In genomic region chr5:151026088-151026487, GRCh38 we compare ENCODE assay signal across 19 cellular contexts. TPM values are rescaled to one million over a fixed set of nuclear protein-coding genes. Genes with fewer than 3 reads are reported as not detected.
A peak's percentile ranks its signal among the peaks of the same experiment; 100 is the strongest.
DNase-seq lines count a peak whose midpoint lies in the region; ATAC-seq and TF ChIP-seq lines count a peak whose summit lies in the region.
"Had no signal": no experiment of that assay in that cellular context is flagged by ENCODE, and none has a peak within 500 bp of the region (broad histone marks: within the 10 kb centered on the region; RNA-seq: fewer than 3 reads in every experiment).

No MANE protein-coding gene starts in this region.

- H3K9me3 Mint-ChIP-seq in mesothelial cell of epicardium: no peaks in the 10 kb centered on the region
- H3K9me3 Mint-ChIP-seq: CD4-positive, CD25-positive, alpha-beta regulatory T cell; HFFc6; naive thymus-derived CD8-positive, alpha-beta T cell had no signal

- H3K4me1 Mint-ChIP-seq in mesothelial cell of epicardium: peaks cover under 1% of the 10 kb centered on the region

- peak; percentile 42 for DNase-seq in left cardiac atrium
- DNase-seq in cardiac septum (ENCODE audit: low spot score): no peak
- DNase-seq in right cardiac atrium: peak in 2 of 3 donors; percentile 72
- peak in 1 of 2 donors; percentile 45 for DNase-seq in gastrocnemius medialis
- DNase-seq in vagina (ENCODE audit: extremely low spot score in 2 of 2): no peak
- no peak for DNase-seq in mesothelial cell of epicardium (ENCODE audit: low spot score in 2 of 2, unreplicated experiment in 2 of 2)
- DNase-seq in MG63: no peak
- DNase-seq in DMS 273 treated with DMSO at 0.1 percent for 48 hours (lab: John Stamatoyannopoulos, UW): no peak
- DNase-seq: activated CD4-positive, CD25-positive, alpha-beta regulatory T cell treated with anti-CD3 and anti-CD28 coated beads, Interleukin-2, amount 50 U/mL, for 72 hours; CD4-positive, CD25-positive, alpha-beta regulatory T cell; HFFc6; naive thymus-derived CD8-positive, alpha-beta T cell; NCI-H1105 treated with DMSO at 0.1 percent for 48 hours; NCI-H774; T-helper 9 cell had no signal

- H3K36me3 ChIP-seq in gastrocnemius medialis (peaks cover 3 to 44% of the 10 kb centered on the region in 2 donors), vagina (peaks cover 0 to 29% of the 10 kb centered on the region in 2 donors), MG63 (peaks cover 31% of the 10 kb centered on the region)

- H3K4me3 ChIP-seq in right cardiac atrium (ENCODE audit: low read length): no peak overlapping the region
- peak overlapping the region in 3 of 4 donors; percentile 84 to 95 (median 93) for H3K4me3 ChIP-seq in gastrocnemius medialis
- no peak overlapping the region for H3K4me3 ChIP-seq in vagina
- no peak overlapping the region for H3K4me3 ChIP-seq in MG63
- H3K4me3 ChIP-seq: PC-9, SK-N-MC had no signal

- in situ Hi-C loops in gastrocnemius medialis (cut with MboI; ENCODE audit: low sequenced_read_pairs in 4 of 4): no loop called here

- H3K27ac ChIP-seq in right cardiac atrium (ENCODE audit: low read length) (peak overlapping the region; percentile 65), gastrocnemius medialis (peak overlapping the region; percentile 94 to 99 (median 96)), vagina (peak overlapping the region; percentile 94)
- H3K27ac ChIP-seq: epithelial cell of prostate, KMS-11, PC-9, SK-N-MC had no signal

- intact Hi-C loops in left cardiac atrium (cut with DNase I): no loop called here
- intact Hi-C loops in cardiac septum (cut with DNase I): no loop called here
- intact Hi-C loops in right cardiac atrium (cut with DNase I): no loop called here
- intact Hi-C loops in gastrocnemius medialis (cut with DNase I; ENCODE audit: low total_unique reads): loop anchor here (10.0 kb wide), 1 partner anchor 371 kb away; no protein-coding TSS in a partner anchor
- intact Hi-C loops in vagina (cut with DNase I): no loop called here

- H3K27me3 Mint-ChIP-seq in mesothelial cell of epicardium (ENCODE audit: low read depth): peaks cover 9% of the 10 kb centered on the region

- H3K27ac Mint-ChIP-seq in mesothelial cell of epicardium: no peak overlapping the region
- H3K27ac Mint-ChIP-seq: CD4-positive, CD25-positive, alpha-beta regulatory T cell; HFFc6 had no signal

- TF ChIP-seq CTCF in gastrocnemius medialis (IDR thresholded peaks at IDR 0.05 in 4 of 5, conservative IDR thresholded peaks at IDR 0.05 in 1 of 5): no peak
- no peak for TF ChIP-seq CTCF in vagina (IDR thresholded peaks at IDR 0.05)
- no peak for TF ChIP-seq CTCF in mesothelial cell of epicardium (IDR thresholded peaks at IDR 0.05; ENCODE audit: unreplicated experiment)

- H3K9me3 ChIP-seq in right cardiac atrium (ENCODE audit: control insufficient read depth, low read length): no peaks in the 10 kb centered on the region
- no peaks in the 10 kb centered on the region for H3K9me3 ChIP-seq in gastrocnemius medialis
- no peaks in the 10 kb centered on the region for H3K9me3 ChIP-seq in vagina
- H3K9me3 ChIP-seq in MG63: no peaks in the 10 kb centered on the region

- WGBS in right cardiac atrium: 65% methylated on average over 9 of the region's 9 CpGs

- H3K36me3 Mint-ChIP-seq in mesothelial cell of epicardium: peaks cover 12% of the 10 kb centered on the region

- TF ChIP-seq POLR2A in gastrocnemius medialis (IDR thresholded peaks at IDR 0.05) (no peak), vagina (IDR thresholded peaks at IDR 0.05) (no peak)

- H3K4me1 ChIP-seq in right cardiac atrium (ENCODE audit: control insufficient read depth, insufficient read depth, low read length) (peaks cover 46% of the 10 kb centered on the region), gastrocnemius medialis (peaks cover 75 to 84% of the 10 kb centered on the region in 2 donors), vagina (peaks cover 89% of the 10 kb centered on the region)

- H3K27me3 ChIP-seq in right cardiac atrium (ENCODE audit: control insufficient read depth, insufficient read depth): no peaks in the 10 kb centered on the region
- no peaks in the 10 kb centered on the region for H3K27me3 ChIP-seq in gastrocnemius medialis
- H3K27me3 ChIP-seq in vagina: no peaks in the 10 kb centered on the region
- H3K27me3 ChIP-seq in MG63: no peaks in the 10 kb centered on the region

- ATAC-seq in left cardiac atrium (peak in 1 of 2 donors; percentile 25), right cardiac atrium (no peak), gastrocnemius medialis (no peak)
- ATAC-seq: naive thymus-derived CD8-positive, alpha-beta T cell had no signal

- H3K4me3 Mint-ChIP-seq in mesothelial cell of epicardium: no peak overlapping the region
- H3K4me3 Mint-ChIP-seq: HFFc6; naive thymus-derived CD8-positive, alpha-beta T cell had no signal

RNA-seq across cellular contexts. Expression of gene GPX3, which starts 5.7 kb away (rescaled TPM):
- total RNA-seq in left cardiac atrium (1,000 to 10,000 TPM; 1,172 to 1,220 TPM), cardiac septum (461 TPM), right cardiac atrium (1,000 to 10,000 TPM; 1,359 to 2,012 (median 1,429) TPM), gastrocnemius medialis (1,000 to 10,000 TPM in 1 of 4 donors, 100 to 1,000 TPM in 3; 504 to 1,227 (median 655) TPM), vagina (3,069 TPM), mesothelial cell of epicardium (2.0 to 2.6 TPM (median 2.4 TPM) in 3 replicates)
- polyA plus RNA-seq in right cardiac atrium: 1,982 TPM
- total RNA-seq in MG63 (2014; rRNA removed; shearing (Covaris generic); ENCODE audit: low replicate concordance): 2.3 and 5.6 TPM in 2 replicates
- total RNA-seq: naive thymus-derived CD8-positive, alpha-beta T cell had no signal

RNA-seq across cellular contexts. Expression of gene TNIP1, which starts 54.7 kb away (rescaled TPM):
- total RNA-seq in left cardiac atrium: 100 to 1,000 TPM in 1 of 2 donors, 10 to 100 TPM in 1; 80.4 to 101 TPM
- 110 TPM for total RNA-seq in cardiac septum
- total RNA-seq in right cardiac atrium: 10 to 100 TPM; 77.0 to 98.2 (median 86.1) TPM
- polyA plus RNA-seq in right cardiac atrium: 71.5 TPM
- 100 to 1,000 TPM; 112 to 228 (median 188) TPM for total RNA-seq in gastrocnemius medialis
- 92.6 TPM for total RNA-seq in vagina
- 80.4 to 84.1 TPM (median 81.8 TPM) in 3 replicates for total RNA-seq in mesothelial cell of epicardium
- 74.2 and 76.6 TPM in 2 replicates for total RNA-seq in MG63 (2014; rRNA removed; shearing (Covaris generic); ENCODE audit: low replicate concordance)

Comparison
In these comparisons a context has a peak if more than half of its experiments do, and no peak if none do; other contexts are left out.
1. DNase-seq: peak in left cardiac atrium (single experiment) and right cardiac atrium (2 of 3); none in cardiac septum (single experiment), vagina (0 of 2), mesothelial cell of epicardium (0 of 2), MG63 (single experiment) and DMS 273 treated with DMSO at 0.1 percent for 48 hours (single experiment).
2. H3K4me3 ChIP-seq: peak in gastrocnemius medialis (3 of 4); none in right cardiac atrium (single experiment), vagina (0 of 2) and MG63 (single experiment).
3. RNA of gene GPX3, which starts 5.7 kb away (total RNA-seq): 3,069 TPM in vagina (single experiment), 1,359 to 2,012 TPM in right cardiac atrium, 1,172 to 1,220 TPM in left cardiac atrium, 504 to 1,227 TPM in gastrocnemius medialis and 461 TPM in cardiac septum (single experiment); 2.3 to 5.6 TPM in MG63 and 2.0 to 2.6 TPM in mesothelial cell of epicardium; every median in the first group is over 10 times any median in the second.
4. Peak in every context shown above with its lines, with median percentiles within 50 percentile points of each other: H3K27ac ChIP-seq.